ENCODE assay signal across 12 cellular contexts in genomic region chr14:95472819-95473251, GRCh38. TPM values are rescaled to one million over a fixed set of nuclear protein-coding genes. Genes with fewer than 3 reads are reported as not detected.
DNase-seq lines count a peak whose midpoint lies in the region; ATAC-seq, FAIRE-seq and TF ChIP-seq lines count a peak whose summit lies in the region.
"Had no signal": no experiment of that assay in that cellular context is flagged by ENCODE, and none has a peak within 500 bp of the region (broad histone marks: within the 10 kb centered on the region; RNA-seq: fewer than 3 reads in every experiment).

No MANE protein-coding gene starts in this region.

- no peak overlapping the region for H3K4me3 Mint-ChIP-seq in activated T-cell treated with anti-CD3 and anti-CD28 coated beads, Interleukin-2, amount 50 U/mL, for 24 hours
- H3K4me3 Mint-ChIP-seq in activated T-helper 17 cell treated with anti-CD3 and anti-CD28 coated beads, Interleukin-2, amount 50 U/mL, for 72 hours: no peak overlapping the region

- H3K36me3 ChIP-seq in left lung (peaks cover 0 to 77% of the 10 kb centered on the region in 2 donors), thyroid gland (no peaks in the 10 kb centered on the region)

- H3K4me3 ChIP-seq in left lung (no peak overlapping the region), thyroid gland (replicated peaks in 1 of 3) (no peak overlapping the region)
- H3K4me3 ChIP-seq: transverse colon had no signal

- no peak for ATAC-seq in activated T-helper 17 cell treated with anti-CD3 and anti-CD28 coated beads, Interleukin-2, amount 50 U/mL, for 72 hours (replicated peaks)
- ATAC-seq in left lung: peak; percentile 27

- intact Hi-C loops in left lung (cut with DNase I): no loop called here
- intact Hi-C loops in thyroid gland (cut with DNase I): no loop called here

- H3K27ac ChIP-seq in left lung (no peak overlapping the region), thyroid gland (peak overlapping the region in 1 of 3 donors; percentile 27)
- H3K27ac ChIP-seq: transverse colon had no signal

- no peak for FAIRE-seq in HTR-8/SVneo (lab: Jason Lieb, UNC)
- FAIRE-seq: astrocyte, endometrium had no signal

- H3K9me3 ChIP-seq in left lung: no peaks in the 10 kb centered on the region
- no peaks in the 10 kb centered on the region for H3K9me3 ChIP-seq in thyroid gland
- H3K9me3 ChIP-seq: transverse colon had no signal

- H3K27me3 Mint-ChIP-seq in activated T-cell treated with anti-CD3 and anti-CD28 coated beads, Interleukin-2, amount 50 U/mL, for 24 hours: no peaks in the 10 kb centered on the region
- no peaks in the 10 kb centered on the region for H3K27me3 Mint-ChIP-seq in activated T-helper 17 cell treated with anti-CD3 and anti-CD28 coated beads, Interleukin-2, amount 50 U/mL, for 72 hours

- TF ChIP-seq POLR2A in thyroid gland (IDR thresholded peaks at IDR 0.05): no peak

- peaks cover 3 to 9% of the 10 kb centered on the region in 2 donors for H3K4me1 ChIP-seq in left lung
- peaks cover 15 to 20% of the 10 kb centered on the region in 2 donors for H3K4me1 ChIP-seq in thyroid gland

- TF ChIP-seq CTCF in left lung (IDR thresholded peaks at IDR 0.05) (no peak), thyroid gland (IDR thresholded peaks at IDR 0.05) (no peak)

- peaks cover 81% of the 10 kb centered on the region for H3K36me3 Mint-ChIP-seq in activated T-cell treated with anti-CD3 and anti-CD28 coated beads, Interleukin-2, amount 50 U/mL, for 24 hours (ENCODE audit: low read depth)
- H3K36me3 Mint-ChIP-seq in activated T-helper 17 cell treated with anti-CD3 and anti-CD28 coated beads, Interleukin-2, amount 50 U/mL, for 72 hours (ENCODE audit: low read depth): peaks cover 86% of the 10 kb centered on the region

- DNase-seq in activated T-cell treated with anti-CD3 and anti-CD28 coated beads, Interleukin-2, amount 50 U/mL, for 24 hours: no peak
- DNase-seq in activated T-cell treated with anti-CD3 and anti-CD28 coated beads for 4 hours (no peak), left lung (peak in 1 of 2 donors; percentile 64), thyroid gland (peak; percentile 71 to 73), OCI-M1 (lab: John Stamatoyannopoulos, UW) (no peak), NCI-H2081 treated with DMSO at 0.1 percent for 48 hours (lab: John Stamatoyannopoulos, UW) (no peak), HTR-8/SVneo (ENCODE audit: insufficient read length, low spot score) (no peak)
- DNase-seq: NCI-H187 treated with DMSO at 0.1 percent for 48 hours, transverse colon had no signal

- WGBS in thyroid gland, 2 donors: 12 to 16% methylated on average over 7 to 10 of the region's 10 CpGs

- H3K4me1 Mint-ChIP-seq in activated T-cell treated with anti-CD3 and anti-CD28 coated beads, Interleukin-2, amount 50 U/mL, for 24 hours (ENCODE audit: low read depth): peaks cover 40% of the 10 kb centered on the region
- H3K4me1 Mint-ChIP-seq in activated T-helper 17 cell treated with anti-CD3 and anti-CD28 coated beads, Interleukin-2, amount 50 U/mL, for 72 hours: peaks cover 26% of the 10 kb centered on the region

- H3K9me3 Mint-ChIP-seq in activated T-cell treated with anti-CD3 and anti-CD28 coated beads, Interleukin-2, amount 50 U/mL, for 24 hours: no peaks in the 10 kb centered on the region
- H3K9me3 Mint-ChIP-seq in activated T-helper 17 cell treated with anti-CD3 and anti-CD28 coated beads, Interleukin-2, amount 50 U/mL, for 72 hours: no peaks in the 10 kb centered on the region

- H3K27me3 ChIP-seq in left lung (no peaks in the 10 kb centered on the region), thyroid gland (no peaks in the 10 kb centered on the region)
- H3K27me3 ChIP-seq: transverse colon had no signal

- H3K27ac Mint-ChIP-seq in activated T-cell treated with anti-CD3 and anti-CD28 coated beads, Interleukin-2, amount 50 U/mL, for 24 hours: peak overlapping the region; percentile 69
- peak overlapping the region; percentile 84 for H3K27ac Mint-ChIP-seq in activated T-helper 17 cell treated with anti-CD3 and anti-CD28 coated beads, Interleukin-2, amount 50 U/mL, for 72 hours

RNA-seq across cellular contexts. Expression of gene SYNE3, which starts 43.6 kb away (rescaled TPM):
- 10 to 100 TPM; 78.9 to 79.1 TPM for total RNA-seq in activated T-helper 17 cell treated with anti-CD3 and anti-CD28 coated beads, Interleukin-2, amount 50 U/mL, for 72 hours
- total RNA-seq in left lung (10 to 100 TPM; 11.1 to 25.4 TPM), thyroid gland (10 to 100 TPM in 3 of 4 donors, 1 to 10 TPM in 1; 9.7 to 21.9 (median 17.6) TPM)

Comparison
In these comparisons a context has a peak if more than half of its experiments do, and no peak if none do; other contexts are left out.
1. DNase-seq: peak in thyroid gland (2 of 2); none in activated T-cell treated with anti-CD3 and anti-CD28 coated beads, Interleukin-2, amount 50 U/mL, for 24 hours (single experiment), activated T-cell treated with anti-CD3 and anti-CD28 coated beads for 4 hours (single experiment), OCI-M1 (single experiment), NCI-H2081 treated with DMSO at 0.1 percent for 48 hours (single experiment) and HTR-8/SVneo (single experiment).